Comparison of ENCODE assay signal across 8 cellular contexts in the genomic region with DNA sequence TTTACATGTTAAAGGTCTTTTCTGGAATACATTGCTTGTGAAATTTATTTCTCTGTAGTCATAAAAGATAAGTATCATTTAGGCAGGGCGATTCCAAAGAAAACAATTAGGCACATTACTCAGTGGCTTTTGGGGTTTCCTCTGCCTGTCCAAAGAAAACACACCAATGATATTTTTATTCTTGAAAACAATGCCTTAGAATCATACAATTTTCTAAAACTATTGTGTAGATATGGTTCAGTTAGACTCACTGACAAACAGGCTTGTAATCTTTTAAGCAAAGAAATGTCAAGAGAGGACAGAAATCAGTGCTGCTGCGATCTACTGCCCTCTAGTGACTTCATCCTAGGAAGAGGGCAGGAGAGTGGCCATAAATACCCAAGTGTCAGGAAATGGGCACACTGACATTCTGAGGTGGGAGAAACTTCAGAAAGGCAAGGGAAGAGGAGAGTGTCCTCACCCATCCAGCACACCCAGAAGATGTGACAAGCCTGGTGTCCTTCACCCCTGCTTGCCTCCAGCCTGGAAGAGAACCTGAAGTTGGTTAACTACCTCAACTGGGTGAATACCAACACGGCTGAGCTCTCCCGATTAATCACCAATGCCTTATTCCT.
DNase-seq lines count a peak whose midpoint lies in the region; ATAC-seq and TF ChIP-seq lines count a peak whose summit lies in the region.

No MANE protein-coding gene starts in this region.

- ATAC-seq in lung (ENCODE audit: insufficient read depth, low FRiP score), result no peak

- H3K36me3 ChIP-seq in lung (ENCODE audit: control insufficient read depth in 2 of 2, insufficient read depth in 2 of 2, low read length in 2 of 2), result peaks cover 24 to 40% of the 10 kb centered on the region in 2 donors

- no peaks in the 10 kb centered on the region for H3K9me3 ChIP-seq in lung (ENCODE audit: control insufficient read depth in 2 of 2, insufficient read depth in 1 of 2, low read length in 1 of 2)

- peak; percentile 58 for DNase-seq in DMS 273 (lab: John Stamatoyannopoulos, UW; ENCODE audit: unreplicated experiment)
- no peak for DNase-seq in DMS 273 treated with DMSO at 0.1 percent for 48 hours (lab: John Stamatoyannopoulos, UW)
- DNase-seq in HL-60 (ENCODE audit: low read depth in 1 of 2, low spot score in 1 of 2), result no peak
- peak; percentile 77 for DNase-seq in SK-MEL-5 (ENCODE audit: low read depth, low spot score)
- peak; percentile 31 for DNase-seq in dedifferentiated amniotic fluid mesenchymal stem cell (ENCODE audit: extremely low spot score)
- DNase-seq in lung (ENCODE audit: low spot score), result no peak
- DNase-seq in activated gamma-delta T cell (lab: John Stamatoyannopoulos, UW), result no peak
- no peak for DNase-seq in NK-92 treated with Interleukin-12 subunit alpha and Interleukin-12 subunit beta, amount 100 ng/mL, for 24 hours (lab: John Stamatoyannopoulos, UW)

- in situ Hi-C loops in SK-MEL-5 (cut with HindIII; ENCODE audit: low pct_unique_long_range_greater_than_20kb, low sequenced_read_pairs), result no loop called here

- no peak overlapping the region for H3K27ac ChIP-seq in HL-60 (replicated peaks)
- H3K27ac ChIP-seq in lung (ENCODE audit: low read depth in 1 of 2, low read length in 1 of 2), result no peak overlapping the region

- peak; percentile 38 for TF ChIP-seq CTCF in HL-60 (IDR thresholded peaks at IDR 0.05; ENCODE audit: insufficient read depth, low read length)
- TF ChIP-seq CTCF in lung (IDR thresholded peaks at IDR 0.05; ENCODE audit: control extremely low read depth, extremely low read depth), result peak; percentile 39

- H3K4me3 ChIP-seq in HL-60 (replicated peaks; ENCODE audit: insufficient read depth, low read length) (no peak overlapping the region), lung (no peak overlapping the region)

- H3K27me3 ChIP-seq in HL-60 (ENCODE audit: insufficient read depth, poor library complexity, severe bottlenecking) (no peaks in the 10 kb centered on the region), lung (ENCODE audit: control insufficient read depth, insufficient read depth) (no peaks in the 10 kb centered on the region)

- H3K4me1 ChIP-seq in lung (ENCODE audit: control insufficient read depth in 2 of 2, insufficient read depth in 2 of 2, low read length in 2 of 2), result no peaks in the 10 kb centered on the region

- 78 to 87% methylated on average over 4 of the region's 4 CpGs for WGBS in lung, 2 donors

Comparison
In these comparisons a context has a peak if more than half of its experiments do, and no peak if none do; other contexts are left out.
1. DNase-seq: peak in DMS 273 (single experiment), SK-MEL-5 (single experiment) and dedifferentiated amniotic fluid mesenchymal stem cell (single experiment); none in DMS 273 treated with DMSO at 0.1 percent for 48 hours (single experiment), HL-60 (0 of 2), lung (single experiment), activated gamma-delta T cell (single experiment) and NK-92 treated with Interleukin-12 subunit alpha and Interleukin-12 subunit beta, amount 100 ng/mL, for 24 hours (single experiment).